In the genomic region with DNA sequence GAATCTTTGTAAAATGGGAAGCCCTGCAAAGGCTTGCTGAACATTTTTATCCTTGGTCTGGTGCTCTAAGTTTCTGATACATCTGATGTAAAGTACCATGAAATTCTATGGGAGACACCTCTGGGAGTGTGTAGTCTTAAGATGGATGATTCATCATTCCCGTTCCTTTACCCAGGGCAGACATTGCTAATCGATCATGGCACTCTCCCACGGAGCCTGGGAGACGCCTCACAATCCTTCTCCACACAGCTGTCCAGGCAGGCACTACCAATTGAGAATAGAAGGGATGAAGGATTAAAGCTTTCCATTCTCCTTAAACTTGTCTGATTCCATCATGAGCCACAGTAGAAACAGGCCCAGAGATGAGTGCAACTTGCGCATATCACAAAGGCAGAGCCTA, we compare ENCODE assay signal across 1 cellular context.
TF ChIP-seq lines count a peak whose summit lies in the region.

No MANE protein-coding gene starts in this region.

TF ChIP-seq in H1, 55 proteins besides CTCF, POLR2A, EP300 and RAD21:
- no peak for TF ChIP-seq CBX8 (IDR thresholded peaks at IDR 0.05; ENCODE audit: borderline replicate concordance, low read depth, low read length)
- 0 out of 2 replicates have a peak, but pooled peaks have one; percentile 5 for TF ChIP-seq SRF (IDR thresholded peaks at IDR 0.05; ENCODE audit: low read depth, low read length)
TF ChIP-seq in H1: peak in this region for 1.
